Comparison of ENCODE assay signal across 9 cellular contexts in the genomic region with DNA sequence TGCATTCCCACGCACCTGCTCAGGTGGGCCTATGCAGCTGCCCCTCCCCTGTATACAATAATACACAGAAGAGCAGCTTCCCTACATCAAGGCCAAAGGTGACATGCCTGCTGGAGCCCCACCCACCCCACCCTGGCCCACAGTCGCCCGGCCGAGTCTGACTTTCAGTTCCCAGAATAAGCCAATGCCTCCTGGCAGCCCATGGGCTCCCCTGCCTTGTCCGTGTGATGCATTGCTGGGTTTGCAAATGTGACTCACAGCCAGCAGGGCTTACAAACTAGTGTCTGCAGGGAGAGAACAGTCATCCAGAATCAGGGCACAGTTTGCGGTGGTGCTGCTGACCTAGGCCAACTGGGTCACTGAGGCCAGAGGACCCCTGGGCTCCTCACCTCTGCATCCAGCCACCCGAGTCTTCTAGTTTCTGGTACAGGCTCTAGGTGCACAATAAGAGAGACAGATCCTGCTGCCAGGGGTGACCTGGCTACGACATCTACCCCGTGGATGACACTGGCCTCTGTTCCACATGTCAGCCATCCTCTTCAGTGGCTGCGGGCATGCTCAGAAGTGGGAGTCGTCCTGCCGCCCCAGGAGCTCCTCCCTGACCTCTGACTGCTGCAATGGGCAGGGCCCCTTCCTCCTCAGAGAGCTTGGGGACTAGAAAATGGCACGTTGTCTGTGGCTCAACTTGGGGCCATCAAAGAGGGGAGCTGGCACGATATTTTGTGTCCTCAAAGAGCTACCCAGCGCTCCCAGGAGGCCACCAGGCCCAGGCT.
DNase-seq lines count a peak whose midpoint lies in the region; ATAC-seq, FAIRE-seq and TF ChIP-seq lines count a peak whose summit lies in the region.
"Had no signal": no experiment of that assay in that cellular context is flagged by ENCODE, and none has a peak within 500 bp of the region (broad histone marks: within the 10 kb centered on the region; RNA-seq: fewer than 3 reads in every experiment).

No MANE protein-coding gene starts in this region.

- H3K27ac ChIP-seq in A549: peak overlapping the region; percentile 28 to 65; a peak in 4 of 6 replicates

- H3K4me2 ChIP-seq in A549: peak overlapping the region; percentile 48

- no peak for TF ChIP-seq POLR2A in A549 (IDR thresholded peaks at IDR 0.05; ENCODE audit: low read length)

- peaks cover 30% of the 10 kb centered on the region for H3K4me1 ChIP-seq in A549

- no peak for FAIRE-seq in A549 (lab: Jason Lieb, UNC)

- H3K9me3 Mint-ChIP-seq in activated T-helper 17 cell treated with anti-CD3 and anti-CD28 coated beads, Interleukin-2, amount 50 U/mL, for 72 hours: no peaks in the 10 kb centered on the region
- H3K9me3 Mint-ChIP-seq: CD8-positive, alpha-beta T cell had no signal

- intact Hi-C loops in left colon (cut with DNase I, micrococcal nuclease): no loop called here

- H3K4me3 Mint-ChIP-seq in activated T-helper 17 cell treated with anti-CD3 and anti-CD28 coated beads, Interleukin-2, amount 50 U/mL, for 72 hours: no peak overlapping the region
- H3K4me3 Mint-ChIP-seq: CD8-positive, alpha-beta T cell had no signal

- CTCF ChIA-PET in A549 (lab: Yijun Ruan, JAX): interaction anchor here (1.4 kb wide), 1 partner anchor 56 kb away, joined by 7 read pairs; no protein-coding TSS in a partner anchor

- 77% methylated on average over 8 of the region's 15 CpGs for WGBS in A549 (ENCODE audit: missing lambda C conversion rate)

- peaks cover 9% of the 10 kb centered on the region for H3K4me1 Mint-ChIP-seq in activated T-helper 17 cell treated with anti-CD3 and anti-CD28 coated beads, Interleukin-2, amount 50 U/mL, for 72 hours

- POLR2A ChIA-PET in A549 (lab: Yijun Ruan, JAX): no interaction called here

- H3K27me3 Mint-ChIP-seq in activated T-helper 17 cell treated with anti-CD3 and anti-CD28 coated beads, Interleukin-2, amount 50 U/mL, for 72 hours: no peaks in the 10 kb centered on the region

- H3K27ac Mint-ChIP-seq in activated T-helper 17 cell treated with anti-CD3 and anti-CD28 coated beads, Interleukin-2, amount 50 U/mL, for 72 hours: no peak overlapping the region
- H3K27ac Mint-ChIP-seq: CD8-positive, alpha-beta T cell had no signal

- H3K36me3 Mint-ChIP-seq in activated T-helper 17 cell treated with anti-CD3 and anti-CD28 coated beads, Interleukin-2, amount 50 U/mL, for 72 hours (ENCODE audit: low read depth): no peaks in the 10 kb centered on the region

- no peaks in the 10 kb centered on the region for H3K9me3 ChIP-seq in A549

- DNase-seq in A549 (ENCODE audit: low read depth in 1 of 2, low spot score in 1 of 2) (peak; percentile 24 to 28), astrocyte of the hippocampus (ENCODE audit: low read depth, low spot score) (peak; percentile 88), left colon (peak; percentile 44 to 65), GM19240 (ENCODE audit: insufficient read length, low spot score) (no peak), putamen (ENCODE audit: low spot score) (no peak), NCI-H2227 (lab: John Stamatoyannopoulos, UW; ENCODE audit: unreplicated experiment) (no peak)
- DNase-seq: CD8-positive, alpha-beta T cell had no signal

- no peak for TF ChIP-seq RAD21 in A549 (conservative IDR thresholded peaks at IDR 0.05 in 1 of 2, IDR thresholded peaks at IDR 0.05 in 1 of 2)

- no peak for TF ChIP-seq CTCF in A549 (IDR thresholded peaks at IDR 0.05)

- ATAC-seq in A549 (peak; percentile 59 to 64; a peak in 5 of 6 replicates), HG03045 (IDR thresholded peaks at IDR 0.05; ENCODE audit: unreplicated experiment) (peak; percentile 46), left colon (peak; percentile 59)
- ATAC-seq in activated T-helper 17 cell treated with anti-CD3 and anti-CD28 coated beads, Interleukin-2, amount 50 U/mL, for 72 hours (replicated peaks): no peak
- ATAC-seq: CD8-positive, alpha-beta T cell had no signal

- H3K4me3 ChIP-seq in A549: no peak overlapping the region

- no peak for TF ChIP-seq EP300 in A549 (IDR thresholded peaks at IDR 0.05)

TF ChIP-seq in A549, 52 proteins besides CTCF, POLR2A, EP300 and RAD21:
- TF ChIP-seq JUN (IDR thresholded peaks at IDR 0.05) (no peak), FOSL2 (IDR thresholded peaks at IDR 0.05) (no peak), FOSL2 (CRISPR knock-in tag; IDR thresholded peaks at IDR 0.05) (no peak), MYC (IDR thresholded peaks at IDR 0.05; ENCODE audit: borderline replicate concordance, low read length) (no peak), FOXS1 (CRISPR knock-in tag; IDR thresholded peaks at IDR 0.05) (no peak), NR3C1 (IDR thresholded peaks at IDR 0.05) (no peak), CHD2 (IDR thresholded peaks at IDR 0.05; ENCODE audit: low read length, partially characterized antibody) (no peak), FOSB (CRISPR knock-in tag; IDR thresholded peaks at IDR 0.05) (no peak), TFCP2L1 (CRISPR knock-in tag; IDR thresholded peaks at IDR 0.05) (no peak), MAZ (IDR thresholded peaks at IDR 0.05; ENCODE audit: borderline replicate concordance, low read depth, low read length) (no peak)
- TF ChIP-seq, protein P1, sequence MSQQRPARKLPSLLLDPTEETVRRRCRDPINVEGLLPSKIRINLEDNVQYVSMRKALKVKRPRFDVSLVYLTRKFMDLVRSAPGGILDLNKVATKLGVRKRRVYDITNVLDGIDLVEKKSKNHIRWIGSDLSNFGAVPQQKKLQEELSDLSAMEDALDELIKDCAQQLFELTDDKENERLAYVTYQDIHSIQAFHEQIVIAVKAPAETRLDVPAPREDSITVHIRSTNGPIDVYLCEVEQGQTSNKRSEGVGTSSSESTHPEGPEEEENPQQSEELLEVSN (IDR thresholded peaks at IDR 0.05; ENCODE audit: borderline replicate concordance, low read depth): no peak
- TF ChIP-seq, protein P2, sequence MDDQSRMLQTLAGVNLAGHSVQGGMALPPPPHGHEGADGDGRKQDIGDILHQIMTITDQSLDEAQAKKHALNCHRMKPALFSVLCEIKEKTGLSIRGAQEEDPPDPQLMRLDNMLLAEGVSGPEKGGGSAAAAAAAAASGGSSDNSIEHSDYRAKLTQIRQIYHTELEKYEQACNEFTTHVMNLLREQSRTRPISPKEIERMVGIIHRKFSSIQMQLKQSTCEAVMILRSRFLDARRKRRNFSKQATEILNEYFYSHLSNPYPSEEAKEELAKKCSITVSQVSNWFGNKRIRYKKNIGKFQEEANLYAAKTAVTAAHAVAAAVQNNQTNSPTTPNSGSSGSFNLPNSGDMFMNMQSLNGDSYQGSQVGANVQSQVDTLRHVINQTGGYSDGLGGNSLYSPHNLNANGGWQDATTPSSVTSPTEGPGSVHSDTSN (IDR thresholded peaks at IDR 0.05): no peak
- TF ChIP-seq, protein P3, sequence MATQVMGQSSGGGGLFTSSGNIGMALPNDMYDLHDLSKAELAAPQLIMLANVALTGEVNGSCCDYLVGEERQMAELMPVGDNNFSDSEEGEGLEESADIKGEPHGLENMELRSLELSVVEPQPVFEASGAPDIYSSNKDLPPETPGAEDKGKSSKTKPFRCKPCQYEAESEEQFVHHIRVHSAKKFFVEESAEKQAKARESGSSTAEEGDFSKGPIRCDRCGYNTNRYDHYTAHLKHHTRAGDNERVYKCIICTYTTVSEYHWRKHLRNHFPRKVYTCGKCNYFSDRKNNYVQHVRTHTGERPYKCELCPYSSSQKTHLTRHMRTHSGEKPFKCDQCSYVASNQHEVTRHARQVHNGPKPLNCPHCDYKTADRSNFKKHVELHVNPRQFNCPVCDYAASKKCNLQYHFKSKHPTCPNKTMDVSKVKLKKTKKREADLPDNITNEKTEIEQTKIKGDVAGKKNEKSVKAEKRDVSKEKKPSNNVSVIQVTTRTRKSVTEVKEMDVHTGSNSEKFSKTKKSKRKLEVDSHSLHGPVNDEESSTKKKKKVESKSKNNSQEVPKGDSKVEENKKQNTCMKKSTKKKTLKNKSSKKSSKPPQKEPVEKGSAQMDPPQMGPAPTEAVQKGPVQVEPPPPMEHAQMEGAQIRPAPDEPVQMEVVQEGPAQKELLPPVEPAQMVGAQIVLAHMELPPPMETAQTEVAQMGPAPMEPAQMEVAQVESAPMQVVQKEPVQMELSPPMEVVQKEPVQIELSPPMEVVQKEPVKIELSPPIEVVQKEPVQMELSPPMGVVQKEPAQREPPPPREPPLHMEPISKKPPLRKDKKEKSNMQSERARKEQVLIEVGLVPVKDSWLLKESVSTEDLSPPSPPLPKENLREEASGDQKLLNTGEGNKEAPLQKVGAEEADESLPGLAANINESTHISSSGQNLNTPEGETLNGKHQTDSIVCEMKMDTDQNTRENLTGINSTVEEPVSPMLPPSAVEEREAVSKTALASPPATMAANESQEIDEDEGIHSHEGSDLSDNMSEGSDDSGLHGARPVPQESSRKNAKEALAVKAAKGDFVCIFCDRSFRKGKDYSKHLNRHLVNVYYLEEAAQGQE (IDR thresholded peaks at IDR 0.05): no peak

Comparison
In these comparisons a context has a peak if more than half of its experiments do, and no peak if none do; other contexts are left out.
1. DNase-seq: peak in A549 (2 of 2), astrocyte of the hippocampus (single experiment) and left colon (2 of 2); none in GM19240 (single experiment), putamen (single experiment) and NCI-H2227 (single experiment).